9 cellular contexts compared by ENCODE assay signal in the genomic region with DNA sequence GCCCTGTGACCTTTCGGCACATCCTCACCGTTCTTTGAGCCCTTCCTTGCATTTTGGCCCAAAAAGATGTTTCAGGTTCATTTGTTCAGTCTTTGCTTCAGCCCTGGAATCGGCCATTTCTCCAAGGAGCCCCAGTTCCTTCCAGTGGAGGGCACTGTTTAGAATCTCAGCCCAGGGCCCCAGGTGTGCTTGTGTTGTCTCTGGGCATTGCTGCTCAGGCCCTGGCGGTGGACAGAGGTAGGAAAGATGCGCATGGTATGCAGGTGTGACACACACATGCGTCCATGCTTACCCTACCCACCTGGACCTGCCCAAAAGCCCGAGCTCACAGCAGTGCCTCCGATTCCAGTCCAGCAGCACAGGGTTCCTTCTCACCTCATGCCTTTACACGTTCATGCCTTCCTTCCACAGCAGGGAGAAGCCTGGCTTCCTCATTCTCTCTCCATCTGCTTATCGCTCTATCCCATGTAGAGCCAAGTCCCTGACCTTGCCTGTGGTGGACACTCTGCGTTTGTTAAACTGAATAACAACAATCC.
A peak's percentile ranks its signal among the peaks of the same experiment; 100 is the strongest.
DNase-seq lines count a peak whose midpoint lies in the region; ATAC-seq and TF ChIP-seq lines count a peak whose summit lies in the region.
"Had no signal": no experiment of that assay in that cellular context is flagged by ENCODE, and none has a peak within 500 bp of the region (broad histone marks: within the 10 kb centered on the region; RNA-seq: fewer than 3 reads in every experiment).

No MANE protein-coding gene starts in this region.

- intact Hi-C loops in Right ventricle myocardium inferior (cut with DNase I) (loop anchor here (5.0 kb wide), 1 partner anchor 295 kb away; no protein-coding TSS in a partner anchor), left ventricle myocardium inferior (cut with micrococcal nuclease) (loop anchor here (10.0 kb wide), 1 partner anchor 293 kb away; no protein-coding TSS in a partner anchor)

- H3K4me2 ChIP-seq in smooth muscle cell: no peak overlapping the region

- H3K4me3 ChIP-seq in left ventricle myocardium inferior (no peak overlapping the region), epithelial cell of proximal tubule (ENCODE audit: low read depth, low read length) (no peak overlapping the region), smooth muscle cell (no peak overlapping the region)

- H3K36me3 ChIP-seq in left ventricle myocardium inferior (no peaks in the 10 kb centered on the region), smooth muscle cell (ENCODE audit: low read depth) (no peaks in the 10 kb centered on the region)

- no peak overlapping the region for H2AFZ ChIP-seq in smooth muscle cell (ENCODE audit: low read depth)

- no peaks in the 10 kb centered on the region for H3F3A ChIP-seq in smooth muscle cell (ENCODE audit: low read depth)

- DNase-seq in Right ventricle myocardium inferior (ENCODE audit: missing footprints) (peak; percentile 15), left ventricle myocardium inferior (no peak), NCI-H460 (ENCODE audit: extremely low read depth, low read depth) (peak; percentile 9), epithelial cell of proximal tubule (ENCODE audit: low read depth) (no peak), smooth muscle cell (lab: John Stamatoyannopoulos, UW; ENCODE audit: unreplicated experiment) (no peak)
- DNase-seq in stimulated activated CD4-positive, alpha-beta T cell treated with anti-CD3 and anti-CD28 coated beads, Interleukin-12 subunit alpha, Interleukin-12 subunit beta, amount 100 ng/mL, for 4 hours: no peak
- DNase-seq: activated naive CD4-positive, alpha-beta T cell treated with anti-CD3 and anti-CD28 coated beads for 36 hours had no signal

- no peaks in the 10 kb centered on the region for H3K79me2 ChIP-seq in smooth muscle cell (ENCODE audit: low read depth)

- H3K9me3 ChIP-seq in left ventricle myocardium inferior (replicated peaks): no peaks in the 10 kb centered on the region
- H3K9me3 ChIP-seq in smooth muscle cell (replicated peaks; ENCODE audit: low read depth): no peaks in the 10 kb centered on the region

- H3K4me1 ChIP-seq in left ventricle myocardium inferior (peaks cover 20% of the 10 kb centered on the region), smooth muscle cell (ENCODE audit: low read depth) (peaks cover 4% of the 10 kb centered on the region)

- no peak for TF ChIP-seq CTCF in left ventricle myocardium inferior (IDR thresholded peaks at IDR 0.05; ENCODE audit: borderline replicate concordance)
- TF ChIP-seq CTCF in epithelial cell of proximal tubule (conservative IDR thresholded peaks at IDR 0.05; ENCODE audit: low read depth, low read length): peak; percentile 39
- peak; percentile 32 for TF ChIP-seq CTCF in smooth muscle cell (IDR thresholded peaks at IDR 0.05; ENCODE audit: borderline replicate concordance, insufficient read depth, poor library complexity, severe bottlenecking)

- no peak overlapping the region for H3K27ac ChIP-seq in left ventricle myocardium inferior (replicated peaks)
- no peak overlapping the region for H3K27ac ChIP-seq in smooth muscle cell (ENCODE audit: low read depth)

- H3K27me3 ChIP-seq in left ventricle myocardium inferior (ENCODE audit: low read depth): no peaks in the 10 kb centered on the region
- no peaks in the 10 kb centered on the region for H3K27me3 ChIP-seq in smooth muscle cell (ENCODE audit: low read depth)

- no peak overlapping the region for H3K9ac ChIP-seq in smooth muscle cell (ENCODE audit: low read depth)

- H4K20me1 ChIP-seq in smooth muscle cell (ENCODE audit: low read depth): no peaks in the 10 kb centered on the region

- ATAC-seq in Right ventricle myocardium inferior: no peak
- ATAC-seq in HG02981 (IDR thresholded peaks at IDR 0.05; ENCODE audit: unreplicated experiment): no peak
- ATAC-seq in HG03139 (IDR thresholded peaks at IDR 0.05; ENCODE audit: unreplicated experiment): no peak

- WGBS in smooth muscle cell (ENCODE audit: low lambda C conversion rate): 69% methylated on average over 11 of the region's 11 CpGs

Comparison
In these comparisons a context has a peak if more than half of its experiments do, and no peak if none do; other contexts are left out.
1. DNase-seq: peak in Right ventricle myocardium inferior (single experiment) and NCI-H460 (single experiment); none in left ventricle myocardium inferior (single experiment), epithelial cell of proximal tubule (single experiment), smooth muscle cell (single experiment) and stimulated activated CD4-positive, alpha-beta T cell treated with anti-CD3 and anti-CD28 coated beads, Interleukin-12 subunit alpha, Interleukin-12 subunit beta, amount 100 ng/mL, for 4 hours (single experiment).